In the genomic region with DNA sequence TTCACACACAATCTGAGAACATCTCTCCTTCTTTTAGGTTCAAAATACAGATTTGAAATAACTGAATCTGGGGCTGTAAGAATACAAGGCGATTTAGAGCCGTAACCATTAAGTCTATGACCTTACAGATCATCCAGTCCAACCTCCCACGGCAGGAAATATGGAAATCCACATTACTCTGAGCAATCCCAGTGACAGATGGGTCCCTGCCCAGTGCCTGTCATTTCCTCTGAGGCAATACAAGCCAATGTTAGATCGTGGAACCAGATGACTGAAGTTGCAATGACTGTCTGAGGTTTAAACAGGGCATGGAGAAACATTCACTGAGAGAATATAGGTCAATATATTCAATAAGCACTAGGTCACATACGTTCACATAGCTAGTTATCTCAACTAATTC, we compare ENCODE assay signal across 20 cellular contexts.
DNase-seq lines count a peak whose midpoint lies in the region; ATAC-seq, FAIRE-seq and TF ChIP-seq lines count a peak whose summit lies in the region.
"Had no signal": no experiment of that assay in that cellular context is flagged by ENCODE, and none has a peak within 500 bp of the region (broad histone marks: within the 10 kb centered on the region; RNA-seq: fewer than 3 reads in every experiment).

No MANE protein-coding gene starts in this region.

- dilution Hi-C loops in keratinocyte (cut with MboI; ENCODE audit: extremely low pct_ligation_motif_present, low sequenced_read_pairs), result no loop called here

- no peaks in the 10 kb centered on the region for H3K27me3 ChIP-seq in keratinocyte (ENCODE audit: control insufficient read depth, extremely low read depth, insufficient read depth, low read length)

- peak; percentile 9 to 41; a peak in 3 of 6 replicates for ATAC-seq in A549

- H4K20me1 ChIP-seq in keratinocyte (ENCODE audit: control insufficient read depth, extremely low read depth, insufficient read depth, low read length), result no peaks in the 10 kb centered on the region

- H2AFZ ChIP-seq in keratinocyte (ENCODE audit: control insufficient read depth, low read length), result no peak overlapping the region

- peak overlapping the region; percentile 13; the same call in 1 of the 3 replicates for H3K4me3 ChIP-seq in A549
- no peak overlapping the region for H3K4me3 ChIP-seq in epithelial cell of esophagus (ENCODE audit: low read length)
- H3K4me3 ChIP-seq in keratinocyte (ENCODE audit: control insufficient read depth in 2 of 3, extremely low read depth in 1 of 3, insufficient read depth in 2 of 3, low read depth in 1 of 3, low read length in 3 of 3), result no peak overlapping the region

- peak; percentile 53 to 57; a peak in 3 of 5 replicates for TF ChIP-seq EP300 in A549 (IDR thresholded peaks at IDR 0.05)

- H3K4me2 ChIP-seq in A549 (peak overlapping the region; percentile 83), keratinocyte (ENCODE audit: control insufficient read depth, extremely low read depth, insufficient read depth, low read depth, low read length) (peak overlapping the region; percentile 57)
- H3K4me2 ChIP-seq: KMS-11 had no signal

- CTCF ChIA-PET in A549 (lab: Yijun Ruan, JAX), result interaction anchor here (0.9 to 4.7 kb wide), 5 partner anchors 11 to 338 kb away, joined by 3 to 44 read pairs (median 5); no protein-coding TSS in a partner anchor

- FAIRE-seq in A549 (lab: Jason Lieb, UNC) (peak; percentile 67), keratinocyte (lab: Jason Lieb, UNC) (no peak)
- FAIRE-seq: A204.1, GM19239, RCC 7860 had no signal

- H3K4me1 ChIP-seq in A549, result peaks cover 42% of the 10 kb centered on the region
- H3K4me1 ChIP-seq in keratinocyte (ENCODE audit: control insufficient read depth, extremely low read depth, insufficient read depth, low read length), result peaks cover 32% of the 10 kb centered on the region

- 23% methylated on average over 5 of the region's 5 CpGs for WGBS in A549 (ENCODE audit: missing lambda C conversion rate)

- H3K9ac ChIP-seq in keratinocyte (ENCODE audit: control insufficient read depth, extremely low read depth, insufficient read depth, low read length), result no peak overlapping the region
- H3K9ac ChIP-seq: KMS-11 had no signal

- DNase-seq in A549 (ENCODE audit: low read depth in 1 of 2, low spot score in 1 of 2) (peak in 1 of 2 experiments; percentile 73), RPMI7951 (ENCODE audit: low read depth) (peak; percentile 12), epithelial cell of esophagus (ENCODE audit: low read depth) (peak; percentile 87), keratinocyte (ENCODE audit: low read depth, low spot score) (no peak), amniotic stem cell (lab: John Stamatoyannopoulos, UW) (no peak), DMS153 (lab: John Stamatoyannopoulos, UW) (no peak), UCSD-AML1 (lab: John Stamatoyannopoulos, UW; ENCODE audit: unreplicated experiment) (no peak), COR-L47 (lab: John Stamatoyannopoulos, UW) (no peak)
- DNase-seq: C1 segment of cervical spinal cord, EL, NCI-H1048, NCI-H146, NCI-H2081 treated with DMSO at 0.1 percent for 48 hours, NCI-H2227 treated with DMSO at 0.1 percent for 48 hours, NCI-H524, SIG-M5 had no signal

- no peaks in the 10 kb centered on the region for H3K79me2 ChIP-seq in keratinocyte (ENCODE audit: control insufficient read depth, insufficient read depth, low read length)

- POLR2A ChIA-PET in A549 (lab: Yijun Ruan, JAX), result interaction anchor here (0.5 to 2.6 kb wide), 5 partner anchors 63 to 411 kb away, joined by 3 to 17 read pairs (median 13); no protein-coding TSS in a partner anchor

- H3K9me1 ChIP-seq in keratinocyte (ENCODE audit: control insufficient read depth, extremely low read depth, insufficient read depth, low read length), result no peaks in the 10 kb centered on the region

- peak overlapping the region; percentile 95 to 100 for H3K27ac ChIP-seq in A549
- H3K27ac ChIP-seq in keratinocyte (ENCODE audit: control insufficient read depth, insufficient read depth, low read length), result peak overlapping the region; percentile 47
- H3K27ac ChIP-seq: KMS-11 had no signal

- TF ChIP-seq CTCF in A549 (IDR thresholded peaks at IDR 0.05) (no peak), epithelial cell of esophagus (IDR thresholded peaks at IDR 0.05; ENCODE audit: insufficient read depth, low read depth, low read length, missing control alignments) (no peak), keratinocyte (optimal IDR thresholded peaks at IDR 0.05 in 1 of 3, IDR thresholded peaks at IDR 0.05 in 1 of 3, conservative IDR thresholded peaks at IDR 0.05 in 1 of 3; ENCODE audit: extremely low read depth in 1 of 3, insufficient read depth in 2 of 3, low read length in 3 of 3) (no peak)

- TF ChIP-seq RAD21 in A549 (conservative IDR thresholded peaks at IDR 0.05 in 1 of 2, IDR thresholded peaks at IDR 0.05 in 1 of 2), result no peak

- H3K36me3 ChIP-seq in keratinocyte (ENCODE audit: control insufficient read depth in 2 of 2, extremely low read depth in 1 of 2, insufficient read depth in 2 of 2, low read length in 2 of 2), result no peaks in the 10 kb centered on the region

- TF ChIP-seq POLR2A in A549 (IDR thresholded peaks at IDR 0.05; ENCODE audit: low read length), result no peak

- H3K9me3 ChIP-seq in A549 (peaks cover 42% of the 10 kb centered on the region), keratinocyte (ENCODE audit: control insufficient read depth, low read depth, low read length) (no peaks in the 10 kb centered on the region)

TF ChIP-seq in A549, 52 proteins besides CTCF, POLR2A, EP300 and RAD21:
- TF ChIP-seq, protein P1, sequence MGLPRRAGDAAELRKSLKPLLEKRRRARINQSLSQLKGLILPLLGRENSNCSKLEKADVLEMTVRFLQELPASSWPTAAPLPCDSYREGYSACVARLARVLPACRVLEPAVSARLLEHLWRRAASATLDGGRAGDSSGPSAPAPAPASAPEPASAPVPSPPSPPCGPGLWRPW (IDR thresholded peaks at IDR 0.05), result 0 out of 2 replicates have a peak, but pooled peaks have one; percentile 14
- TF ChIP-seq NPAS2 (CRISPR knock-in tag; IDR thresholded peaks at IDR 0.05; ENCODE audit: borderline replicate concordance) (no peak), RCOR1 (IDR thresholded peaks at IDR 0.05; ENCODE audit: low read depth, low read length) (no peak), EHMT2 (IDR thresholded peaks at IDR 0.05; ENCODE audit: low read depth) (no peak), NR3C1 (IDR thresholded peaks at IDR 0.05) (no peak), GATA3 (IDR thresholded peaks at IDR 0.05; ENCODE audit: borderline replicate concordance) (0 out of 2 replicates have a peak, but pooled peaks have one; percentile 20), KDM5A (IDR thresholded peaks at IDR 0.05) (no peak), CEBPB (IDR thresholded peaks at IDR 0.05) (peak in 1 of 2 experiments; percentile 29; a peak in 1 of 4 replicates), RNF2 (IDR thresholded peaks at IDR 0.05; ENCODE audit: borderline replicate concordance, low read depth) (no peak), HOXA7 (CRISPR knock-in tag; IDR thresholded peaks at IDR 0.05) (no peak), FOSB (CRISPR knock-in tag; IDR thresholded peaks at IDR 0.05) (no peak), FOXS1 (CRISPR knock-in tag; IDR thresholded peaks at IDR 0.05) (no peak), JUNB (IDR thresholded peaks at IDR 0.05) (peak; percentile 20; the same call in 1 of the 2 replicates)
- TF ChIP-seq, protein P2, sequence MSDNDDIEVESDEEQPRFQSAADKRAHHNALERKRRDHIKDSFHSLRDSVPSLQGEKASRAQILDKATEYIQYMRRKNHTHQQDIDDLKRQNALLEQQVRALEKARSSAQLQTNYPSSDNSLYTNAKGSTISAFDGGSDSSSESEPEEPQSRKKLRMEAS (IDR thresholded peaks at IDR 0.05), result peak; percentile 20; the same call in 1 of the 2 replicates
TF ChIP-seq in A549: peak in this region for 5.

Comparison
In these comparisons a context has a peak if more than half of its experiments do, and no peak if none do; other contexts are left out.
1. DNase-seq: peak in RPMI7951 (single experiment) and epithelial cell of esophagus (single experiment); none in keratinocyte (single experiment), amniotic stem cell (single experiment), DMS153 (single experiment), UCSD-AML1 (single experiment) and COR-L47 (single experiment).